36 cellular contexts compared by ENCODE assay signal in the genomic region with DNA sequence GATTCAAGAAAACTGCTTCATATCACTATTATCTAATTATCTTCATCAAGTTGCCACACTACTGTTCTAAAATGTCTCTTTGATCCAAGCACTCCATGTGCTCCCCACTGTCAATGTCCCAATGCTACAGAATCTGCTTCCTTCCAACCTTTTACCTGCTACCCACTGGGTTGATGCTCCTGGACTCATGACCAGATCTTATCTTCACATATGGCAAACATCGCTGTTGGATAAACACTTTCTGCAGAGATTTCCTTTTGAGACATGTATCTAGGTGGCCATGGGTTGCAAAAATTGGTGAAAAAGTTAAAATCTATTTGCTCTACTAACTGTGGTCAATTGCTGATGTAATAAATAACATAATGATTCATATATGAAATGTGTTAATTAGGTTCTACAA. TPM values are rescaled to one million over a fixed set of nuclear protein-coding genes. Genes with fewer than 3 reads are reported as not detected.
A peak's percentile ranks its signal among the peaks of the same experiment; 100 is the strongest.
DNase-seq lines count a peak whose midpoint lies in the region; ATAC-seq and TF ChIP-seq lines count a peak whose summit lies in the region.
"Had no signal": no experiment of that assay in that cellular context is flagged by ENCODE, and none has a peak within 500 bp of the region (broad histone marks: within the 10 kb centered on the region; RNA-seq: fewer than 3 reads in every experiment).

No MANE protein-coding gene starts in this region.

- in situ Hi-C loops in HAP-1 (cut with MboI; ENCODE audit: low sequenced_read_pairs), result no loop called here

- no peaks in the 10 kb centered on the region for H3K79me2 ChIP-seq in fibroblast of lung (ENCODE audit: control insufficient read depth, insufficient read depth, low read length)

- no peaks in the 10 kb centered on the region for H3K36me3 Mint-ChIP-seq in CD4-positive, alpha-beta memory T cell
- H3K36me3 Mint-ChIP-seq: activated naive CD4-positive, alpha-beta T cell treated with anti-CD3 and anti-CD28 coated beads, Interleukin-2, amount 50 U/mL, for 24 hours; CD14-positive monocyte; naive thymus-derived CD8-positive, alpha-beta T cell; stimulated activated memory B cell treated with anti-CD40 and anti-IgM and Interleukin-4, amounts not matched to agents 10 μg/mL and 1 μg/mL and 100 μg/mL, for 72 hours; type B pancreatic cell had no signal

- H3K4me1 Mint-ChIP-seq in CD4-positive, alpha-beta memory T cell, result no peaks in the 10 kb centered on the region
- H3K4me1 Mint-ChIP-seq: activated naive CD4-positive, alpha-beta T cell treated with anti-CD3 and anti-CD28 coated beads, Interleukin-2, amount 50 U/mL, for 24 hours; naive thymus-derived CD8-positive, alpha-beta T cell; stimulated activated memory B cell treated with anti-CD40 and anti-IgM and Interleukin-4, amounts not matched to agents 10 μg/mL and 1 μg/mL and 100 μg/mL, for 72 hours had no signal

- H3K27ac Mint-ChIP-seq in CD4-positive, alpha-beta memory T cell, result no peak overlapping the region
- H3K27ac Mint-ChIP-seq: activated CD8-positive, alpha-beta T cell treated with anti-CD3 and anti-CD28 coated beads, Interleukin-2, amount 10 ng/mL, durations not matched to agents 7 days and 5 days; activated naive CD4-positive, alpha-beta T cell treated with anti-CD3 and anti-CD28 coated beads, Interleukin-2, amount 50 U/mL, for 24 hours; activated T-helper 2 cell treated with anti-CD3 and anti-CD28 coated beads, Interferon-gamma antibody, Interleukin-2, Interleukin-4, amounts not matched to agents 10 μg/mL and 5 μg/mL and 100 μg/mL, durations not matched to agents 14 hours and 24 hours and 36 hours; naive thymus-derived CD8-positive, alpha-beta T cell; stimulated activated memory B cell treated with anti-CD40 and anti-IgM and Interleukin-4, amounts not matched to agents 10 μg/mL and 1 μg/mL and 100 μg/mL, for 72 hours; type B pancreatic cell had no signal

- H3K27ac ChIP-seq in RWPE2 (ENCODE audit: poor library complexity, severe bottlenecking), result peak overlapping the region; percentile 100
- peak overlapping the region; percentile 1 for H3K27ac ChIP-seq in fibroblast of lung (ENCODE audit: insufficient read depth, low read length)
- H3K27ac ChIP-seq in CD4-positive, alpha-beta memory T cell (ENCODE audit: low read depth, low read length), result no peak overlapping the region
- no peak overlapping the region for H3K27ac ChIP-seq in lower lobe of right lung
- H3K27ac ChIP-seq: cardiac muscle cell had no signal

- peak overlapping the region; percentile 28 for H3K4me2 ChIP-seq in fibroblast of lung (ENCODE audit: extremely low read depth, insufficient read depth, low read length)
- no peak overlapping the region for H3K4me2 ChIP-seq in skeletal muscle satellite cell (ENCODE audit: low read length)

- CTCF ChIA-PET in CD4-positive, alpha-beta memory T cell (lab: Charles Lee; ENCODE audit: partially characterized antibody), result no interaction called here

- intact Hi-C loops in CD4-positive, alpha-beta memory T cell (cut with micrococcal nuclease), result no loop called here
- intact Hi-C loops in lower lobe of right lung (cut with DNase I), result no loop called here

- TF ChIP-seq CTCF in RWPE2 (IDR thresholded peaks at IDR 0.05; ENCODE audit: poor library complexity, severe bottlenecking), result no peak
- TF ChIP-seq CTCF in fibroblast of lung (conservative IDR thresholded peaks at IDR 0.05 in 1 of 2, IDR thresholded peaks at IDR 0.05 in 1 of 2; ENCODE audit: low read depth in 1 of 2, low read length in 2 of 2), result no peak
- no peak for TF ChIP-seq CTCF in lower lobe of right lung (IDR thresholded peaks at IDR 0.05)

- no peak overlapping the region for H3K9ac ChIP-seq in fibroblast of lung (ENCODE audit: insufficient read depth, low read length)
- peak overlapping the region; percentile 17 for H3K9ac ChIP-seq in skeletal muscle satellite cell (ENCODE audit: low read depth, low read length)

- H3K4me3 Mint-ChIP-seq in CD4-positive, alpha-beta memory T cell, result no peak overlapping the region
- H3K4me3 Mint-ChIP-seq: activated CD8-positive, alpha-beta T cell treated with anti-CD3 and anti-CD28 coated beads, Interleukin-2, amount 10 ng/mL, durations not matched to agents 7 days and 5 days; activated naive CD4-positive, alpha-beta T cell treated with anti-CD3 and anti-CD28 coated beads, Interleukin-2, amount 50 U/mL, for 24 hours; CD14-positive monocyte; naive thymus-derived CD8-positive, alpha-beta T cell; stimulated activated memory B cell treated with anti-CD40 and anti-IgM and Interleukin-4, amounts not matched to agents 10 μg/mL and 1 μg/mL and 100 μg/mL, for 72 hours; type B pancreatic cell had no signal

- ATAC-seq in RWPE2 (ENCODE audit: low read depth), result no peak
- no peak for ATAC-seq in lower lobe of right lung
- ATAC-seq: activated CD8-positive, alpha-beta T cell treated with anti-CD3 and anti-CD28 coated beads, Interleukin-2, amount 10 ng/mL, durations not matched to agents 7 days and 5 days; left ventricle myocardium superior; naive thymus-derived CD8-positive, alpha-beta T cell; psoas muscle; stimulated activated memory B cell treated with anti-CD40 and anti-IgM and Interleukin-4, amounts not matched to agents 10 μg/mL and 1 μg/mL and 100 μg/mL, for 72 hours had no signal

- H3K9me3 ChIP-seq in RWPE2 (ENCODE audit: severe bottlenecking) (no peaks in the 10 kb centered on the region), fibroblast of lung (ENCODE audit: control insufficient read depth, insufficient read depth, low read depth, low read length) (no peaks in the 10 kb centered on the region), skeletal muscle satellite cell (replicated peaks; ENCODE audit: low read length) (peaks cover 5% of the 10 kb centered on the region), HAP-1 (no peaks in the 10 kb centered on the region), lower lobe of right lung (no peaks in the 10 kb centered on the region)
- no peaks in the 10 kb centered on the region for H3K9me3 ChIP-seq in CD4-positive, alpha-beta memory T cell (ENCODE audit: control insufficient read depth in 1 of 2, low read length in 2 of 2)
- H3K9me3 ChIP-seq: colonic mucosa, psoas muscle, sigmoid colon had no signal

- POLR2A ChIA-PET in CD4-positive, alpha-beta memory T cell (lab: Charles Lee; ENCODE audit: partially characterized antibody), result no interaction called here

- H3K36me3 ChIP-seq in RWPE2 (ENCODE audit: low read depth) (no peaks in the 10 kb centered on the region), fibroblast of lung (ENCODE audit: control insufficient read depth, insufficient read depth, low read length) (no peaks in the 10 kb centered on the region), skeletal muscle satellite cell (ENCODE audit: insufficient read depth, low read length) (no peaks in the 10 kb centered on the region), HAP-1 (replicated peaks) (no peaks in the 10 kb centered on the region), lower lobe of right lung (no peaks in the 10 kb centered on the region)
- H3K36me3 ChIP-seq in CD4-positive, alpha-beta memory T cell (ENCODE audit: insufficient read depth, low read length), result no peaks in the 10 kb centered on the region
- H3K36me3 ChIP-seq: cardiac muscle cell, colonic mucosa, sigmoid colon had no signal

- no peak overlapping the region for H2AFZ ChIP-seq in fibroblast of lung (ENCODE audit: low read length)

- peak; percentile 14 for DNase-seq in ELR (ENCODE audit: low read depth)
- no peak for DNase-seq in RWPE2 (ENCODE audit: low spot score)
- no peak for DNase-seq in fibroblast of lung (ENCODE audit: low read depth in 2 of 2)
- no peak for DNase-seq in CD4-positive, alpha-beta memory T cell
- DNase-seq in HAP-1 (ENCODE audit: low spot score in 2 of 2), result no peak
- no peak for DNase-seq in lower lobe of right lung
- no peak for DNase-seq in stimulated activated CD4-positive, alpha-beta T cell treated with anti-CD3 and anti-CD28 coated beads, Interleukin-4, amount 100 ng/mL, for 4 hours
- DNase-seq: activated CD4-positive, alpha-beta T cell treated with anti-CD3 and anti-CD28 coated beads for 4 hours; activated CD8-positive, alpha-beta T cell treated with anti-CD3 and anti-CD28 coated beads, Interleukin-2, amount 10 ng/mL, durations not matched to agents 7 days and 5 days; activated T-cell treated with anti-CD3 and anti-CD28 coated beads for 4 hours; amniotic stem cell; colonic mucosa; effector CD8-positive, alpha-beta T cell; erythroblast; Kasumi-1; left ventricle myocardium superior; midbrain; naive thymus-derived CD8-positive, alpha-beta T cell; NCI-H1417 treated with DMSO at 0.1 percent for 48 hours; NCI-H2081; NCI-H2227 treated with DMSO at 0.1 percent for 48 hours; NCI-H526; NK-92 treated with Interleukin-12 subunit alpha and Interleukin-12 subunit beta, amount 100 ng/mL, for 24 hours; psoas muscle; SHP77; sigmoid colon; substantia nigra; SW 1271; T-helper 9 cell had no signal

- H3K27me3 ChIP-seq in RWPE2 (ENCODE audit: insufficient read depth, poor library complexity, severe bottlenecking), result no peaks in the 10 kb centered on the region
- no peaks in the 10 kb centered on the region for H3K27me3 ChIP-seq in fibroblast of lung (ENCODE audit: control insufficient read depth, insufficient read depth, low read length)
- no peaks in the 10 kb centered on the region for H3K27me3 ChIP-seq in skeletal muscle satellite cell (ENCODE audit: control insufficient read depth, insufficient read depth, low read length)
- H3K27me3 ChIP-seq in CD4-positive, alpha-beta memory T cell (ENCODE audit: insufficient read depth, low read length), result no peaks in the 10 kb centered on the region
- H3K27me3 ChIP-seq in HAP-1 (ENCODE audit: low read depth), result no peaks in the 10 kb centered on the region
- H3K27me3 ChIP-seq in lower lobe of right lung (ENCODE audit: low read depth), result no peaks in the 10 kb centered on the region
- H3K27me3 ChIP-seq: cardiac muscle cell, colonic mucosa, sigmoid colon had no signal

- H3K27me3 Mint-ChIP-seq in CD4-positive, alpha-beta memory T cell, result no peaks in the 10 kb centered on the region
- H3K27me3 Mint-ChIP-seq: activated naive CD4-positive, alpha-beta T cell treated with anti-CD3 and anti-CD28 coated beads, Interleukin-2, amount 50 U/mL, for 24 hours; stimulated activated memory B cell treated with anti-CD40 and anti-IgM and Interleukin-4, amounts not matched to agents 10 μg/mL and 1 μg/mL and 100 μg/mL, for 72 hours; type B pancreatic cell had no signal

- no peaks in the 10 kb centered on the region for H4K20me1 ChIP-seq in fibroblast of lung (ENCODE audit: control insufficient read depth, extremely low read depth, insufficient read depth, low read length)

- peaks cover 33% of the 10 kb centered on the region for H3K4me1 ChIP-seq in RWPE2 (ENCODE audit: insufficient read depth, poor library complexity, severe bottlenecking)
- H3K4me1 ChIP-seq in fibroblast of lung (ENCODE audit: control insufficient read depth, extremely low read depth, insufficient read depth, low read length), result peaks cover 12% of the 10 kb centered on the region
- H3K4me1 ChIP-seq in skeletal muscle satellite cell (ENCODE audit: control insufficient read depth, insufficient read depth, low read length), result peaks cover 34% of the 10 kb centered on the region
- H3K4me1 ChIP-seq in CD4-positive, alpha-beta memory T cell (ENCODE audit: insufficient read depth, low read length), result no peaks in the 10 kb centered on the region
- no peaks in the 10 kb centered on the region for H3K4me1 ChIP-seq in HAP-1
- peaks cover 26% of the 10 kb centered on the region for H3K4me1 ChIP-seq in lower lobe of right lung

- no peak overlapping the region for H3K4me3 ChIP-seq in RWPE2 (ENCODE audit: severe bottlenecking)
- no peak overlapping the region for H3K4me3 ChIP-seq in fibroblast of lung (replicated peaks in 1 of 4; ENCODE audit: control extremely low read depth in 1 of 4, insufficient read depth in 1 of 4, low read depth in 3 of 4, low read length in 4 of 4)
- H3K4me3 ChIP-seq in skeletal muscle satellite cell (ENCODE audit: low read length), result no peak overlapping the region
- H3K4me3 ChIP-seq in CD4-positive, alpha-beta memory T cell (ENCODE audit: low read length in 2 of 2), result no peak overlapping the region
- no peak overlapping the region for H3K4me3 ChIP-seq in HAP-1
- no peak overlapping the region for H3K4me3 ChIP-seq in lower lobe of right lung
- H3K4me3 ChIP-seq: cardiac muscle cell, colonic mucosa, psoas muscle, sigmoid colon had no signal

- peaks cover 0 to 12% (median 6%) of the 10 kb centered on the region in 8 donors for H3K9me3 Mint-ChIP-seq in CD4-positive, alpha-beta memory T cell
- H3K9me3 Mint-ChIP-seq: activated T-helper 2 cell treated with anti-CD3 and anti-CD28 coated beads, Interferon-gamma antibody, Interleukin-2, Interleukin-4, amounts not matched to agents 10 μg/mL and 5 μg/mL and 100 μg/mL, durations not matched to agents 14 hours and 24 hours and 36 hours had no signal

RNA-seq across cellular contexts. Expression of a gene that starts 24.5 kb away (rescaled TPM):
- total RNA-seq in fibroblast of lung (203 and 310 TPM in 2 replicates), lower lobe of right lung (34.8 TPM)
- 147 and 322 TPM in 2 replicates for polyA plus RNA-seq in fibroblast of lung
- polyA plus RNA-seq in fibroblast of lung (2012), result 71.2 and 161 TPM in 2 replicates
- 94.0 and 126 TPM in 2 replicates for polyA minus RNA-seq in fibroblast of lung (ENCODE audit: low replicate concordance)
- 109 and 185 TPM in 2 replicates for total RNA-seq in skeletal muscle satellite cell (2012; rRNA removed)
- under 1 TPM; 0.47 to 0.50 TPM for total RNA-seq in CD4-positive, alpha-beta memory T cell
- not detected for polyA plus RNA-seq in CD4-positive, alpha-beta memory T cell
- total RNA-seq: activated CD8-positive, alpha-beta T cell treated with anti-CD3 and anti-CD28 coated beads, Interleukin-2, amount 10 ng/mL, durations not matched to agents 7 days and 5 days; activated T-helper 2 cell treated with anti-CD3 and anti-CD28 coated beads, Interferon-gamma antibody, Interleukin-2, Interleukin-4, amounts not matched to agents 10 μg/mL and 5 μg/mL and 100 μg/mL, durations not matched to agents 14 hours and 24 hours and 36 hours; naive thymus-derived CD8-positive, alpha-beta T cell had no signal
- polyA plus RNA-seq: naive thymus-derived CD8-positive, alpha-beta T cell had no signal

Comparison
In these comparisons a context has a peak if more than half of its experiments do, and no peak if none do; other contexts are left out.
1. H3K27ac ChIP-seq: peak in RWPE2 (single experiment) and fibroblast of lung (single experiment); none in CD4-positive, alpha-beta memory T cell (single experiment) and lower lobe of right lung (single experiment).
2. RNA of a gene that starts 24.5 kb away (total RNA-seq): 203 to 310 TPM in fibroblast of lung and 34.8 TPM in lower lobe of right lung (single experiment); 0.47 to 0.50 TPM in CD4-positive, alpha-beta memory T cell; every median in the first group is over 10 times any median in the second.